8 cellular contexts compared by ENCODE assay signal in genomic region chr15:78241017-78241416, GRCh38. TPM values are rescaled to one million over a fixed set of nuclear protein-coding genes. Genes with fewer than 3 reads are reported as not detected.
A peak's percentile ranks its signal among the peaks of the same experiment; 100 is the strongest.
DNase-seq lines count a peak whose midpoint lies in the region; ATAC-seq and TF ChIP-seq lines count a peak whose summit lies in the region.

No MANE protein-coding gene starts in this region.

- H3K27me3 Mint-ChIP-seq in HFFc6 (ENCODE audit: insufficient read depth) (peaks cover 34% of the 10 kb centered on the region), endothelial cell (ENCODE audit: unreplicated experiment) (no peaks in the 10 kb centered on the region)
- peaks cover 16% of the 10 kb centered on the region for H3K27me3 Mint-ChIP-seq in activated CD8-positive, alpha-beta memory T cell treated with anti-CD3 and anti-CD28 coated beads, Interleukin-2, amount 10 ng/mL, durations not matched to agents 7 days and 5 days

- peak; percentile 95 for ATAC-seq in activated CD8-positive, alpha-beta memory T cell treated with anti-CD3 and anti-CD28 coated beads, Interleukin-2, amount 10 ng/mL, durations not matched to agents 7 days and 5 days
- no peak for ATAC-seq in GM21515 (IDR thresholded peaks at IDR 0.05; ENCODE audit: unreplicated experiment)

- no peak overlapping the region for H3K4me3 Mint-ChIP-seq in HFFc6
- no peak overlapping the region for H3K4me3 Mint-ChIP-seq in activated CD8-positive, alpha-beta memory T cell treated with anti-CD3 and anti-CD28 coated beads, Interleukin-2, amount 10 ng/mL, durations not matched to agents 7 days and 5 days
- H3K4me3 Mint-ChIP-seq in endothelial cell (ENCODE audit: unreplicated experiment): no peak overlapping the region

- TF ChIP-seq CTCF in HFFc6 (IDR thresholded peaks at IDR 0.05): peak; percentile 93
- peak; percentile 86 for TF ChIP-seq CTCF in endothelial cell (IDR thresholded peaks at IDR 0.05; ENCODE audit: unreplicated experiment)

- DNase-seq in CMK (ENCODE audit: low read depth) (peak; percentile 59), HFFc6 (peak; percentile 61), NOMO-1 (lab: John Stamatoyannopoulos, UW; ENCODE audit: unreplicated experiment in 2 of 2) (peak; percentile 59 to 75), endothelial cell (ENCODE audit: low spot score) (peak; percentile 95), middle frontal gyrus (ENCODE audit: extremely low spot score, low spot score) (peak; percentile 65)
- peak; percentile 90 for DNase-seq in activated CD8-positive, alpha-beta memory T cell treated with anti-CD3 and anti-CD28 coated beads, Interleukin-2, amount 10 ng/mL, durations not matched to agents 7 days and 5 days
- peak; percentile 48 to 70 for DNase-seq in stimulated activated CD8-positive, alpha-beta memory T cell treated with anti-CD3 and anti-CD28 coated beads, Interleukin-4, amount 100 ng/mL, for 1 hour (ENCODE audit: low read depth in 2 of 2, low spot score in 1 of 2)

- no peaks in the 10 kb centered on the region for H3K9me3 Mint-ChIP-seq in HFFc6
- H3K9me3 Mint-ChIP-seq in activated CD8-positive, alpha-beta memory T cell treated with anti-CD3 and anti-CD28 coated beads, Interleukin-2, amount 10 ng/mL, durations not matched to agents 7 days and 5 days (ENCODE audit: low read depth): no peaks in the 10 kb centered on the region
- no peaks in the 10 kb centered on the region for H3K9me3 Mint-ChIP-seq in endothelial cell (ENCODE audit: unreplicated experiment)

- H3K27ac Mint-ChIP-seq in HFFc6: no peak overlapping the region
- H3K27ac Mint-ChIP-seq in activated CD8-positive, alpha-beta memory T cell treated with anti-CD3 and anti-CD28 coated beads, Interleukin-2, amount 10 ng/mL, durations not matched to agents 7 days and 5 days: no peak overlapping the region
- H3K27ac Mint-ChIP-seq in endothelial cell (ENCODE audit: unreplicated experiment): no peak overlapping the region

- CTCF ChIA-PET in activated CD8-positive, alpha-beta memory T cell treated with anti-CD3 and anti-CD28 coated beads, Interleukin-2, amount 10 ng/mL, durations not matched to agents 7 days and 5 days (lab: Charles Lee): interaction anchor here (0.7 to 7.9 kb wide), 37 partner anchors 11 to 282 kb away, joined by 3 to 101 read pairs (median 5); partner anchors contain the start of genes CIB2 and DNAJA4

- no peaks in the 10 kb centered on the region for H3K36me3 Mint-ChIP-seq in HFFc6 (ENCODE audit: low read depth)
- H3K36me3 Mint-ChIP-seq in activated CD8-positive, alpha-beta memory T cell treated with anti-CD3 and anti-CD28 coated beads, Interleukin-2, amount 10 ng/mL, durations not matched to agents 7 days and 5 days: no peaks in the 10 kb centered on the region
- H3K36me3 Mint-ChIP-seq in endothelial cell (ENCODE audit: low read depth, unreplicated experiment): no peaks in the 10 kb centered on the region

- no peaks in the 10 kb centered on the region for H3K4me1 Mint-ChIP-seq in HFFc6 (ENCODE audit: low read depth)
- H3K4me1 Mint-ChIP-seq in activated CD8-positive, alpha-beta memory T cell treated with anti-CD3 and anti-CD28 coated beads, Interleukin-2, amount 10 ng/mL, durations not matched to agents 7 days and 5 days: peaks cover 3% of the 10 kb centered on the region
- no peaks in the 10 kb centered on the region for H3K4me1 Mint-ChIP-seq in endothelial cell (ENCODE audit: unreplicated experiment)

RNA-seq across cellular contexts. Expression of gene ACSBG1, which starts 6.7 kb away (rescaled TPM):
- not detected for total RNA-seq in HFFc6 (2021; fragmentation: NEBNext Ultra II Directional; extraction: Animal tissue kit (Norgen Biotek cat#: 25700))
- under 1 TPM in 1 of 2 experiments, not detected in 1; 0.28 TPM for total RNA-seq in activated CD8-positive, alpha-beta memory T cell treated with anti-CD3 and anti-CD28 coated beads, Interleukin-2, amount 10 ng/mL, durations not matched to agents 7 days and 5 days
- total RNA-seq in endothelial cell (ENCODE audit: unreplicated experiment): 0.13 TPM

RNA-seq across cellular contexts. Expression of gene DNAJA4, which starts 23.3 kb away (rescaled TPM):
- total RNA-seq in HFFc6 (2021; fragmentation: NEBNext Ultra II Directional; extraction: Animal tissue kit (Norgen Biotek cat#: 25700)): under 1 TPM in 5 of 6 experiments, not detected in 1; 0.14 to 0.38 (median 0.17) TPM
- total RNA-seq in activated CD8-positive, alpha-beta memory T cell treated with anti-CD3 and anti-CD28 coated beads, Interleukin-2, amount 10 ng/mL, durations not matched to agents 7 days and 5 days: 10 to 100 TPM; 34.0 to 35.8 TPM
- total RNA-seq in endothelial cell (ENCODE audit: unreplicated experiment): 2.1 TPM

RNA-seq across cellular contexts. Expression of gene SKIC8, which starts 58.4 kb away (rescaled TPM):
- total RNA-seq in HFFc6 (2021; fragmentation: NEBNext Ultra II Directional; extraction: Animal tissue kit (Norgen Biotek cat#: 25700)): 10 to 100 TPM; 43.9 to 48.1 (median 47.0) TPM
- 10 to 100 TPM; 40.5 to 48.1 TPM for total RNA-seq in activated CD8-positive, alpha-beta memory T cell treated with anti-CD3 and anti-CD28 coated beads, Interleukin-2, amount 10 ng/mL, durations not matched to agents 7 days and 5 days
- total RNA-seq in endothelial cell (ENCODE audit: unreplicated experiment): 43.9 TPM

Comparison
In these comparisons a context has a peak if more than half of its experiments do, and no peak if none do; other contexts are left out.
1. RNA of gene DNAJA4, which starts 23.3 kb away (total RNA-seq): 34.0 to 35.8 TPM in activated CD8-positive, alpha-beta memory T cell treated with anti-CD3 and anti-CD28 coated beads, Interleukin-2, amount 10 ng/mL, durations not matched to agents 7 days and 5 days; 2.1 TPM in endothelial cell (single experiment) and 0.14 to 0.38 TPM in HFFc6; every median in the first group is over 10 times any median in the second.
2. Peak in every context shown above with its lines, with median percentiles within 50 percentile points of each other: DNase-seq.